ENCODE assay signal across 8 cellular contexts in genomic region chr21:35932232-35932911, GRCh38.
DNase-seq lines count a peak whose midpoint lies in the region; ATAC-seq, FAIRE-seq and TF ChIP-seq lines count a peak whose summit lies in the region.

No MANE protein-coding gene starts in this region.

- H3K27me3 ChIP-seq in astrocyte (ENCODE audit: insufficient read depth, low read length), result no peaks in the 10 kb centered on the region

- H3K79me2 ChIP-seq in astrocyte (ENCODE audit: insufficient read depth, low read length), result no peaks in the 10 kb centered on the region

- H3K9ac ChIP-seq in astrocyte (ENCODE audit: low read length), result peak overlapping the region; percentile 26

- FAIRE-seq in astrocyte (lab: Jason Lieb, UNC), result peak; percentile 73

- H3K9me3 ChIP-seq in astrocyte (ENCODE audit: insufficient read depth, low read depth, low read length), result no peaks in the 10 kb centered on the region

- no peak overlapping the region for H3K4me3 ChIP-seq in astrocyte (ENCODE audit: insufficient read depth, low read depth, low read length)

- H3K9me3 Mint-ChIP-seq in astrocyte (ENCODE audit: unreplicated experiment), result no peaks in the 10 kb centered on the region

- TF ChIP-seq CTCF in astrocyte (IDR thresholded peaks at IDR 0.05; ENCODE audit: insufficient read depth, low read depth, low read length), result no peak

- peaks cover 21% of the 10 kb centered on the region for H3K4me1 ChIP-seq in astrocyte (ENCODE audit: insufficient read depth, low read length)

- no peaks in the 10 kb centered on the region for H3K36me3 Mint-ChIP-seq in astrocyte (ENCODE audit: low read depth, unreplicated experiment)

- H3K4me3 Mint-ChIP-seq in astrocyte (ENCODE audit: unreplicated experiment), result no peak overlapping the region

- peak; percentile 67 for ATAC-seq in HG02763 (IDR thresholded peaks at IDR 0.05; ENCODE audit: unreplicated experiment)

- H3K4me1 Mint-ChIP-seq in astrocyte (ENCODE audit: low read depth, unreplicated experiment), result peaks cover under 1% of the 10 kb centered on the region

- no peaks in the 10 kb centered on the region for H3K36me3 ChIP-seq in astrocyte (ENCODE audit: insufficient read depth, low read length)

- no peaks in the 10 kb centered on the region for H3K27me3 Mint-ChIP-seq in astrocyte (ENCODE audit: low read depth, unreplicated experiment)

- peak; percentile 46 for DNase-seq in stimulated activated CD4-positive, alpha-beta T cell treated with anti-CD3 and anti-CD28 coated beads, Interleukin-15, amount 100 ng/mL, for 24 hours
- DNase-seq in stimulated activated CD4-positive, alpha-beta T cell treated with anti-CD3 and anti-CD28 coated beads, Interleukin-2, amount 100 ng/mL, for 24 hours, result no peak
- peak; percentile 86 for DNase-seq in NCI-H345 treated with DMSO at 0.1 percent for 48 hours (lab: John Stamatoyannopoulos, UW; ENCODE audit: unreplicated experiment)
- peak; percentile 90 for DNase-seq in astrocyte (ENCODE audit: low read depth)
- DNase-seq in kidney tubule cell (ENCODE audit: low spot score), result peak; percentile 99
- DNase-seq in superior temporal gyrus (ENCODE audit: extremely low spot score), result peak; percentile 59
- DNase-seq in ecto neural progenitor cell (ENCODE audit: low spot score), result no peak

- H3K4me2 ChIP-seq in astrocyte (ENCODE audit: low read length), result peak overlapping the region; percentile 64

- no peaks in the 10 kb centered on the region for H4K20me1 ChIP-seq in astrocyte (ENCODE audit: insufficient read depth, low read length)

- peak overlapping the region; percentile 82 for H3K27ac ChIP-seq in astrocyte (ENCODE audit: low read depth, low read length)

- no peak overlapping the region for H2AFZ ChIP-seq in astrocyte (ENCODE audit: low read depth, low read length)

- H3K27ac Mint-ChIP-seq in astrocyte (ENCODE audit: unreplicated experiment), result no peak overlapping the region

Comparison
In these comparisons a context has a peak if more than half of its experiments do, and no peak if none do; other contexts are left out.
1. DNase-seq: peak in stimulated activated CD4-positive, alpha-beta T cell treated with anti-CD3 and anti-CD28 coated beads, Interleukin-15, amount 100 ng/mL, for 24 hours (single experiment), NCI-H345 treated with DMSO at 0.1 percent for 48 hours (single experiment), astrocyte (single experiment), kidney tubule cell (single experiment) and superior temporal gyrus (single experiment); none in stimulated activated CD4-positive, alpha-beta T cell treated with anti-CD3 and anti-CD28 coated beads, Interleukin-2, amount 100 ng/mL, for 24 hours (0 of 2) and ecto neural progenitor cell (single experiment).